ENCODE assay signal across 9 cellular contexts in the genomic region with DNA sequence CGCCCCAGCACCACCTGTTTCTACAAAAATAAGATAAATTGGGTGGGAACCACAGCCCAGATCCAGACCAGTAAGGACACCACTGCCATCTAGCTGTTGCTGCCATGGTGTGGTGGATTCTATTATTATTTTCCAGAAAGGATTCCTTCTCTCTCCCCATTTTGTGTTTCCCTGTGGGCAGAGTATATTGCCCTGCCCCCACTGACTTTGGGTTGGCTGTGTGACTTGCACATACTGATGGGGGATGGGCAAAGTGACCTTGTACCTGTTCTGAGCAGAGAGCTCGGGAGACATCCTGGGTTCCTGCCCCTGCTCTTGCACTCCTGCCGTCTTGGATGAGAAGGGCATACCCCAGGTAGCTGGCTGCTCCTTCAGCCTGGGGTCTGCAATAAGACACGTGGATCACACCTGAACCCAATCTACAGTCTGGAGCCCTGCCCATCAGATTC. TPM values are rescaled to one million over a fixed set of nuclear protein-coding genes. Genes with fewer than 3 reads are reported as not detected.
DNase-seq lines count a peak whose midpoint lies in the region; ATAC-seq and TF ChIP-seq lines count a peak whose summit lies in the region.
"Had no signal": no experiment of that assay in that cellular context is flagged by ENCODE, and none has a peak within 500 bp of the region (broad histone marks: within the 10 kb centered on the region; RNA-seq: fewer than 3 reads in every experiment).

No MANE protein-coding gene starts in this region.

- no peak overlapping the region for H3K4me3 ChIP-seq in BJ (ENCODE audit: low read depth, low read length)

- H3K36me3 ChIP-seq in BJ (ENCODE audit: control insufficient read depth, insufficient read depth, low read length), result no peaks in the 10 kb centered on the region

- no peaks in the 10 kb centered on the region for H3K27me3 ChIP-seq in BJ (ENCODE audit: control insufficient read depth, insufficient read depth, low read length)

- TF ChIP-seq CTCF in BJ (IDR thresholded peaks at IDR 0.05; ENCODE audit: insufficient read depth, low read depth, low read length) (peak; percentile 56), GM12874 (IDR thresholded peaks at IDR 0.05; ENCODE audit: insufficient read depth, low read depth, low read length) (peak; percentile 36; the same call in 1 of the 2 replicates), RWPE1 (conservative IDR thresholded peaks at IDR 0.05; ENCODE audit: low read depth) (peak; percentile 52)

- no peak overlapping the region for H3K27ac ChIP-seq in RWPE1

- DNase-seq in BJ (ENCODE audit: low read depth), result no peak
- DNase-seq in RWPE1 (ENCODE audit: low spot score), result peak; percentile 49
- peak; percentile 32 for DNase-seq in glomerular visceral epithelial cell (ENCODE audit: extremely low spot score)
- DNase-seq in LoVo (ENCODE audit: low spot score), result no peak
- DNase-seq: right cardiac atrium had no signal

- POLR2A ChIA-PET in BJ (lab: Charles Lee) (no interaction called here), RWPE1 (lab: Yijun Ruan, JAX; ENCODE audit: low non-redundant PET) (interaction anchor here (0.5 kb wide), 2 partner anchors 276 to 1024 kb away, joined by 3 read pairs; no protein-coding TSS in a partner anchor)

- ATAC-seq in GM19397 (IDR thresholded peaks at IDR 0.05; ENCODE audit: unreplicated experiment), result no peak
- ATAC-seq in HG03095 (IDR thresholded peaks at IDR 0.05; ENCODE audit: unreplicated experiment), result no peak
- no peak for ATAC-seq in GM21526 (IDR thresholded peaks at IDR 0.05; ENCODE audit: low FRiP score, unreplicated experiment)

- CTCF ChIA-PET in BJ (lab: Yijun Ruan, JAX) (interaction anchor here (0.9 to 2.1 kb wide), 6 partner anchors 11 to 214 kb away, joined by 3 to 8 read pairs (median 4); no protein-coding TSS in a partner anchor), RWPE1 (lab: Yijun Ruan, JAX) (interaction anchor here (0.6 to 1.2 kb wide), 9 partner anchors 10 to 1371 kb away, joined by 3 to 6 read pairs (median 3); a partner anchor contains a TSS)

RNA-seq across cellular contexts. Expression of a gene that starts 24.3 kb away (rescaled TPM):
- polyA plus RNA-seq in BJ (2011; rRNA removed), result 15.5 and 20.0 TPM in 2 replicates
- 4.0 TPM in 2 replicates for polyA minus RNA-seq in BJ (2011; rRNA and poly(A)+ RNA removed)

RNA-seq across cellular contexts. Expression of a gene that starts 24.7 kb away (rescaled TPM):
- polyA plus RNA-seq in BJ (2011; rRNA removed), result 6.8 and 12.8 TPM in 2 replicates
- 1.9 and 3.7 TPM in 2 replicates for polyA minus RNA-seq in BJ (2011; rRNA and poly(A)+ RNA removed)

RNA-seq across cellular contexts. Expression of a gene that starts 44.7 kb away (rescaled TPM):
- 37.0 and 49.0 TPM in 2 replicates for polyA plus RNA-seq in BJ (2011; rRNA removed)
- polyA minus RNA-seq in BJ (2011; rRNA and poly(A)+ RNA removed), result 62.0 and 99.7 TPM in 2 replicates

RNA-seq across cellular contexts. Expression of a gene that starts 46.5 kb away (rescaled TPM):
- polyA plus RNA-seq in BJ (2011; rRNA removed), result 4.5 and 7.7 TPM in 2 replicates
- 0.76 and 1.1 TPM in 2 replicates for polyA minus RNA-seq in BJ (2011; rRNA and poly(A)+ RNA removed)

RNA-seq across cellular contexts. Expression of a gene that starts 46.7 kb away (rescaled TPM):
- 25.4 and 30.3 TPM in 2 replicates for polyA plus RNA-seq in BJ (2011; rRNA removed)
- 6.3 and 6.6 TPM in 2 replicates for polyA minus RNA-seq in BJ (2011; rRNA and poly(A)+ RNA removed)

Comparison
In these comparisons a context has a peak if more than half of its experiments do, and no peak if none do; other contexts are left out.
1. DNase-seq: peak in RWPE1 (single experiment) and glomerular visceral epithelial cell (single experiment); none in BJ (single experiment) and LoVo (single experiment).
2. Peak in every context shown above with its lines, with median percentiles within 50 percentile points of each other: CTCF ChIP-seq.